Comparison of ENCODE assay signal across 11 cellular contexts in genomic region chr1:181117648-181118449, GRCh38. TPM values are rescaled to one million over a fixed set of nuclear protein-coding genes. Genes with fewer than 3 reads are reported as not detected.
DNase-seq lines count a peak whose midpoint lies in the region; ATAC-seq and TF ChIP-seq lines count a peak whose summit lies in the region.
"Had no signal": no experiment of that assay in that cellular context is flagged by ENCODE, and none has a peak within 500 bp of the region (broad histone marks: within the 10 kb centered on the region; RNA-seq: fewer than 3 reads in every experiment).

No MANE protein-coding gene starts in this region.

- H3K4me1 ChIP-seq in heart right ventricle (peaks cover 5 to 23% (median 13%) of the 10 kb centered on the region in 9 donors), PC-3 (ENCODE audit: insufficient read depth, low read length) (peaks cover 68% of the 10 kb centered on the region)

- H3K9me3 Mint-ChIP-seq in type B pancreatic cell: peaks cover 12% of the 10 kb centered on the region
- H3K9me3 Mint-ChIP-seq: activated naive CD4-positive, alpha-beta T cell treated with anti-CD3 and anti-CD28 coated beads, Interleukin-2, amount 50 U/mL, for 72 hours had no signal

- no peaks in the 10 kb centered on the region for H3K36me3 Mint-ChIP-seq in type B pancreatic cell
- H3K36me3 Mint-ChIP-seq: activated naive CD4-positive, alpha-beta T cell treated with anti-CD3 and anti-CD28 coated beads, Interleukin-2, amount 50 U/mL, for 72 hours had no signal

- H3K27me3 Mint-ChIP-seq in type B pancreatic cell: no peaks in the 10 kb centered on the region

- CTCF ChIA-PET in PC-3 (lab: Charles Lee): interaction anchor here (1.1 kb wide), 1 partner anchor 12 kb away, joined by 3 read pairs; no protein-coding TSS in a partner anchor

- peak overlapping the region in 6 of 10 donors; percentile 13 to 48 (median 23) for H3K27ac ChIP-seq in heart right ventricle
- peak overlapping the region; percentile 100 for H3K27ac ChIP-seq in PC-3 (ENCODE audit: low read length)

- intact Hi-C loops in heart right ventricle (cut with DNase I) (no loop called here), cardiac septum (cut with DNase I) (no loop called here), PC-3 (cut with micrococcal nuclease) (no loop called here)

- WGBS in heart right ventricle, 2 donors: 70 to 75% methylated on average over 9 of the region's 9 CpGs

- H4K20me1 ChIP-seq in PC-3 (ENCODE audit: low read length): no peaks in the 10 kb centered on the region

- H3F3A ChIP-seq in PC-3 (ENCODE audit: low read length, unreplicated experiment): no peaks in the 10 kb centered on the region

- TF ChIP-seq CTCF in heart right ventricle (IDR thresholded peaks at IDR 0.05): no peak
- no peak for TF ChIP-seq CTCF in PC-3 (conservative IDR thresholded peaks at IDR 0.05; ENCODE audit: low read depth, low read length)
- no peak for TF ChIP-seq CTCF in type B pancreatic cell (conservative IDR thresholded peaks at IDR 0.05)

- BruUV-seq in PC-3 (replicated peaks; lab: Mats Ljungman, UMichigan): no TSS peak

- no peaks in the 10 kb centered on the region for H3K79me2 ChIP-seq in PC-3 (ENCODE audit: low read length)

- peak overlapping the region; percentile 95 for H3K9ac ChIP-seq in PC-3 (ENCODE audit: low read length)

- H3K36me3 ChIP-seq in heart right ventricle: no peaks in the 10 kb centered on the region
- no peaks in the 10 kb centered on the region for H3K36me3 ChIP-seq in PC-3 (ENCODE audit: low read depth, low read length)

- no peaks in the 10 kb centered on the region for H3K9me3 ChIP-seq in heart right ventricle
- no peaks in the 10 kb centered on the region for H3K9me3 ChIP-seq in PC-3 (ENCODE audit: low read length)

- no peaks in the 10 kb centered on the region for H3K9me2 ChIP-seq in PC-3 (replicated peaks; ENCODE audit: low read length)

- POLR2A ChIA-PET in PC-3 (lab: Charles Lee; ENCODE audit: unreplicated experiment): interaction anchor here (0.7 to 1.1 kb wide), 2 partner anchors 11 to 27 kb away, joined by 3 to 12 read pairs; no protein-coding TSS in a partner anchor

- peak overlapping the region; percentile 64 for H3K4me2 ChIP-seq in PC-3 (ENCODE audit: low read length)

- DNase-seq in heart right ventricle (no peak), cardiac septum (ENCODE audit: low spot score) (no peak), PC-3 (peak; percentile 95), iPS-NIHi11 (ENCODE audit: low spot score) (peak; percentile 56), type B pancreatic cell (ENCODE audit: extremely low spot score, unreplicated experiment) (no peak), MV-4-11 (lab: John Stamatoyannopoulos, UW) (no peak), SHP77 treated with DMSO at 0.1 percent for 48 hours (lab: John Stamatoyannopoulos, UW) (no peak)
- DNase-seq: AML-193, retina had no signal

- H3K27me3 ChIP-seq in heart right ventricle (no peaks in the 10 kb centered on the region), PC-3 (ENCODE audit: low read length) (no peaks in the 10 kb centered on the region)

- no peak overlapping the region for H3K4me3 ChIP-seq in heart right ventricle
- H3K4me3 ChIP-seq in PC-3 (ENCODE audit: low read length): no peak overlapping the region

- H3K4me1 Mint-ChIP-seq in type B pancreatic cell (ENCODE audit: unreplicated experiment): peaks cover 45% of the 10 kb centered on the region

- H3K27ac Mint-ChIP-seq in type B pancreatic cell: peak overlapping the region; percentile 97
- H3K27ac Mint-ChIP-seq: activated naive CD4-positive, alpha-beta T cell treated with anti-CD3 and anti-CD28 coated beads, Interleukin-2, amount 50 U/mL, for 72 hours had no signal

- no peak overlapping the region for H3K4me3 Mint-ChIP-seq in type B pancreatic cell

- peak in 4 of 8 donors; percentile 26 to 49 (median 42) for ATAC-seq in heart right ventricle
- peak; percentile 69 for ATAC-seq in PC-3
- ATAC-seq in GM18520 (IDR thresholded peaks at IDR 0.05; ENCODE audit: unreplicated experiment): no peak
- ATAC-seq: activated naive CD4-positive, alpha-beta T cell treated with anti-CD3 and anti-CD28 coated beads, Interleukin-2, amount 50 U/mL, for 72 hours had no signal

- no peak overlapping the region for H2AFZ ChIP-seq in PC-3 (ENCODE audit: low read length)

RNA-seq across cellular contexts. Expression of gene IER5, which starts 29.3 kb away (rescaled TPM):
- 10 to 100 TPM; 10.7 to 87.5 (median 18.7) TPM for total RNA-seq in heart right ventricle
- 10 to 100 TPM; 16.3 to 21.7 TPM for polyA plus RNA-seq in heart right ventricle
- total RNA-seq in cardiac septum: 20.5 TPM
- total RNA-seq in PC-3 (2014; rRNA removed): 100 and 126 TPM in 2 replicates
- 16.6 and 27.7 TPM in 2 replicates for total RNA-seq in type B pancreatic cell (ENCODE audit: low replicate concordance)

Comparison
In these comparisons a context has a peak if more than half of its experiments do, and no peak if none do; other contexts are left out.
1. DNase-seq: peak in PC-3 (single experiment) and iPS-NIHi11 (single experiment); none in heart right ventricle (0 of 2), cardiac septum (single experiment), type B pancreatic cell (single experiment), MV-4-11 (single experiment) and SHP77 treated with DMSO at 0.1 percent for 48 hours (single experiment).